ENCODE assay signal across 8 cellular contexts in genomic region chr7:129677796-129678195, GRCh38.
"Had no signal": no experiment of that assay in that cellular context is flagged by ENCODE, and none has a peak within 500 bp of the region (broad histone marks: within the 10 kb centered on the region; RNA-seq: fewer than 3 reads in every experiment).

No MANE protein-coding gene starts in this region.

- H3K4me3 ChIP-seq: HAP-1 had no signal

- ATAC-seq: HCT116, HepG2 had no signal

- DNase-seq: GOT3, HFFc6, Karpas-422, KBM-7 had no signal

- H3K4me1 Mint-ChIP-seq: IgD-negative memory B cell had no signal

- H3K9me3 ChIP-seq: HAP-1 had no signal

- H3K27ac Mint-ChIP-seq: HFFc6 had no signal

- H3K27me3 Mint-ChIP-seq: IgD-negative memory B cell had no signal

- H3K4me3 Mint-ChIP-seq: HFFc6, IgD-negative memory B cell had no signal
